In the genomic region with DNA sequence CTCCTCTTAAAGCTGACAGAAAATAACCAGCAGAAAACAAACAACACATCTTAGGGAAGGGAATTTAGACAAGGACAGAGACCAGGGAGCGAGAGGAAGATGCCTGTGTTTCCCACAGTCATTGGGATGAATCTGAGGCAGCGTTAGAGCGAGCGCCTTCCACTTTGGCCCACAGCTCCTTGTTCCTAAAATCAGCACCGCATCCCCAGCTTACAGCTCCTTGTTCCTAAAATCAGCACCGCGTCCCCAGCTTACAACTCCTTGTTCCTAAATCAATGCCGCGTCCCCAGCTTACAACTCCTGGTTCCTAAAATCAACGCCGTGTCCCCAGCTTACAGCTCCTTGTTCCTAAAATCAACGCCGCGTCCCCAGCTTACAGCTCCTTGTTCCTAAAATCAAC, we compare ENCODE assay signal across 29 cellular contexts.
"Had no signal": no experiment of that assay in that cellular context is flagged by ENCODE, and none has a peak within 500 bp of the region (broad histone marks: within the 10 kb centered on the region; RNA-seq: fewer than 3 reads in every experiment).

No MANE protein-coding gene starts in this region.

- H3K4me1 Mint-ChIP-seq: naive thymus-derived CD4-positive, alpha-beta T cell; natural killer cell; stimulated activated effector memory CD8-positive, alpha-beta T cell treated with anti-CD3 and anti-CD28 coated beads, Interleukin-12 subunit alpha, Interleukin-12 subunit beta, amount 100 ng/mL, for 72 hours; stimulated activated naive B cell treated with anti-CD40 and anti-IgM and Interleukin-4, amounts not matched to agents 10 μg/mL and 1 μg/mL and 100 μg/mL, for 72 hours had no signal

- H3K27me3 Mint-ChIP-seq: stimulated activated naive B cell treated with anti-CD40 and anti-IgM and Interleukin-4, amounts not matched to agents 10 μg/mL and 1 μg/mL and 100 μg/mL, for 72 hours; stimulated activated naive CD8-positive, alpha-beta T cell treated with anti-CD3 and anti-CD28 coated beads, Interleukin-15, Interleukin-2, amounts not matched to agents 100 ng/mL and 50 ng/mL, for 24 hours had no signal

- H3K9me3 Mint-ChIP-seq: natural killer cell; nephron; neural crest cell; stimulated activated effector memory CD8-positive, alpha-beta T cell treated with anti-CD3 and anti-CD28 coated beads, Interleukin-12 subunit alpha, Interleukin-12 subunit beta, amount 100 ng/mL, for 72 hours; stimulated activated naive CD8-positive, alpha-beta T cell treated with anti-CD3 and anti-CD28 coated beads, Interleukin-15, Interleukin-2, amounts not matched to agents 100 ng/mL and 50 ng/mL, for 24 hours had no signal

- H3K4me1 ChIP-seq: parathyroid adenoma, psoas muscle, right lobe of liver, sigmoid colon, stomach, thyroid gland, tibial nerve, upper lobe of left lung, vagina had no signal

- DNase-seq: naive thymus-derived CD4-positive, alpha-beta T cell; natural killer cell; nucleus accumbens; ovary; psoas muscle; right cardiac atrium; right lobe of liver; sigmoid colon; small intestine; stimulated activated CD4-positive, alpha-beta T cell treated with anti-CD3 and anti-CD28 coated beads, Interleukin-15, amount 100 ng/mL, for 24 hours; stimulated activated CD4-positive, alpha-beta T cell treated with anti-CD3 and anti-CD28 coated beads, Interleukin-2, amount 100 ng/mL, for 24 hours; stimulated activated CD4-positive, alpha-beta T cell treated with anti-CD3 and anti-CD28 coated beads, Interleukin-2, amount 100 ng/mL, for 48 hours; stimulated activated CD4-positive, alpha-beta T cell treated with anti-CD3 and anti-CD28 coated beads, Interleukin-4, amount 100 ng/mL, for 24 hours; stimulated activated naive B cell treated with anti-CD40 and anti-IgM and Interleukin-4, amounts not matched to agents 10 μg/mL and 1 μg/mL and 100 μg/mL, for 72 hours; stimulated activated naive CD4-positive, alpha-beta T cell treated with Interleukin-2 at 50 U/mL for 16 hours; stomach; thyroid gland; trophoblast cell; upper lobe of left lung had no signal

- H2AFZ ChIP-seq: parathyroid adenoma had no signal

- H3K9me3 ChIP-seq: neutrophil, ovary, psoas muscle, right lobe of liver, thoracic aorta, thyroid gland had no signal

- H3K27ac ChIP-seq: neutrophil, ovary, parathyroid adenoma, psoas muscle, right lobe of liver, sigmoid colon, stomach, thoracic aorta, thyroid gland, tibial nerve, upper lobe of left lung, vagina had no signal

- H3K4me3 ChIP-seq: ovary, psoas muscle, right lobe of liver, sigmoid colon, stomach, thoracic aorta, thyroid gland, tibial nerve, upper lobe of left lung, vagina had no signal

- H3K36me3 Mint-ChIP-seq: naive thymus-derived CD4-positive, alpha-beta T cell; natural killer cell; stimulated activated effector memory CD8-positive, alpha-beta T cell treated with anti-CD3 and anti-CD28 coated beads, Interleukin-12 subunit alpha, Interleukin-12 subunit beta, amount 100 ng/mL, for 72 hours; stimulated activated naive B cell treated with anti-CD40 and anti-IgM and Interleukin-4, amounts not matched to agents 10 μg/mL and 1 μg/mL and 100 μg/mL, for 72 hours had no signal

- H3K9ac ChIP-seq: parathyroid adenoma had no signal

- H3K27me3 ChIP-seq: neutrophil, ovary, right lobe of liver, sigmoid colon, thyroid gland, tibial nerve, upper lobe of left lung, vagina had no signal

- H3K36me3 ChIP-seq: neutrophil, ovary, right lobe of liver, sigmoid colon, stomach, thoracic aorta, thyroid gland, tibial nerve, upper lobe of left lung, vagina had no signal

- H3K4me3 Mint-ChIP-seq: naive thymus-derived CD4-positive, alpha-beta T cell; natural killer cell; nephron; neural crest cell; stimulated activated effector memory CD8-positive, alpha-beta T cell treated with anti-CD3 and anti-CD28 coated beads, Interleukin-12 subunit alpha, Interleukin-12 subunit beta, amount 100 ng/mL, for 72 hours; stimulated activated naive B cell treated with anti-CD40 and anti-IgM and Interleukin-4, amounts not matched to agents 10 μg/mL and 1 μg/mL and 100 μg/mL, for 72 hours; stimulated activated naive CD8-positive, alpha-beta T cell treated with anti-CD3 and anti-CD28 coated beads, Interleukin-15, Interleukin-2, amounts not matched to agents 100 ng/mL and 50 ng/mL, for 24 hours had no signal

- H3K27ac Mint-ChIP-seq: naive thymus-derived CD4-positive, alpha-beta T cell; natural killer cell; nephron; progenitor cell of endocrine pancreas; stimulated activated effector memory CD8-positive, alpha-beta T cell treated with anti-CD3 and anti-CD28 coated beads, Interleukin-12 subunit alpha, Interleukin-12 subunit beta, amount 100 ng/mL, for 72 hours; stimulated activated naive B cell treated with anti-CD40 and anti-IgM and Interleukin-4, amounts not matched to agents 10 μg/mL and 1 μg/mL and 100 μg/mL, for 72 hours; stimulated activated naive CD8-positive, alpha-beta T cell treated with anti-CD3 and anti-CD28 coated beads, Interleukin-15, Interleukin-2, amounts not matched to agents 100 ng/mL and 50 ng/mL, for 24 hours had no signal
